20 cellular contexts compared by ENCODE assay signal in genomic region chr3:43015572-43016512, GRCh38. TPM values are rescaled to one million over a fixed set of nuclear protein-coding genes. Genes with fewer than 3 reads are reported as not detected.
DNase-seq lines count a peak whose midpoint lies in the region; ATAC-seq and TF ChIP-seq lines count a peak whose summit lies in the region.
"Had no signal": no experiment of that assay in that cellular context is flagged by ENCODE, and none has a peak within 500 bp of the region (broad histone marks: within the 10 kb centered on the region; RNA-seq: fewer than 3 reads in every experiment).

No MANE protein-coding gene starts in this region.

- no peaks in the 10 kb centered on the region for H3K79me2 ChIP-seq in DOHH2 (ENCODE audit: control insufficient read depth, low read length)

- TF ChIP-seq CTCF in CD4-positive, alpha-beta T cell (IDR thresholded peaks at IDR 0.05): no peak
- TF ChIP-seq CTCF in DOHH2 (IDR thresholded peaks at IDR 0.05; ENCODE audit: low read depth, low read length, poor library complexity, severe bottlenecking): no peak
- TF ChIP-seq CTCF in activated CD8-positive, alpha-beta T cell treated with anti-CD3 and anti-CD28 coated beads for 36 hours (IDR thresholded peaks at IDR 0.05): no peak

- peak; percentile 42 for ATAC-seq in CD4-positive, alpha-beta T cell (ENCODE audit: poor library complexity)
- peak; percentile 36 for ATAC-seq in activated CD8-positive, alpha-beta T cell treated with anti-CD3 and anti-CD28 coated beads for 36 hours
- peak; percentile 23 to 32 for ATAC-seq in naive thymus-derived CD8-positive, alpha-beta T cell
- no peak for ATAC-seq in HG02885 (IDR thresholded peaks at IDR 0.05; ENCODE audit: poor library complexity, unreplicated experiment)
- ATAC-seq: GM12878, left ventricle myocardium superior had no signal

- H3K4me1 ChIP-seq in DOHH2 (ENCODE audit: control insufficient read depth, low read length): peaks cover 7% of the 10 kb centered on the region

- H3K9me2 ChIP-seq in DOHH2 (replicated peaks; ENCODE audit: control insufficient read depth, low read length): no peaks in the 10 kb centered on the region
- H3K9me2 ChIP-seq: SK-N-SH had no signal

- H3K27me3 ChIP-seq in CD4-positive, alpha-beta T cell (ENCODE audit: control insufficient read depth, insufficient read depth, low read length): no peaks in the 10 kb centered on the region
- H3K27me3 ChIP-seq in DOHH2 (ENCODE audit: control insufficient read depth, low read length): no peaks in the 10 kb centered on the region
- H3K27me3 ChIP-seq: tibial artery had no signal

- no peaks in the 10 kb centered on the region for H3K36me3 Mint-ChIP-seq in CD4-positive, alpha-beta T cell (ENCODE audit: low read depth)
- H3K36me3 Mint-ChIP-seq in activated CD8-positive, alpha-beta T cell treated with anti-CD3 and anti-CD28 coated beads for 36 hours (ENCODE audit: low read depth): no peaks in the 10 kb centered on the region
- H3K36me3 Mint-ChIP-seq in naive thymus-derived CD8-positive, alpha-beta T cell: peaks cover 0 to 4% (median 0%) of the 10 kb centered on the region in 3 donors

- H3K27ac ChIP-seq in CD4-positive, alpha-beta T cell (ENCODE audit: low read depth, low read length): peak overlapping the region; percentile 71
- peak overlapping the region; percentile 9; the same call in 1 of the 2 replicates for H3K27ac ChIP-seq in DOHH2 (ENCODE audit: low read depth, low read length)
- H3K27ac ChIP-seq: tibial artery had no signal

- no peaks in the 10 kb centered on the region for H3K27me3 Mint-ChIP-seq in CD4-positive, alpha-beta T cell
- H3K27me3 Mint-ChIP-seq in activated CD8-positive, alpha-beta T cell treated with anti-CD3 and anti-CD28 coated beads for 36 hours: no peaks in the 10 kb centered on the region
- no peaks in the 10 kb centered on the region for H3K27me3 Mint-ChIP-seq in naive thymus-derived CD8-positive, alpha-beta T cell

- H3K4me3 Mint-ChIP-seq in CD4-positive, alpha-beta T cell: no peak overlapping the region
- H3K4me3 Mint-ChIP-seq in activated CD8-positive, alpha-beta T cell treated with anti-CD3 and anti-CD28 coated beads for 36 hours: no peak overlapping the region
- H3K4me3 Mint-ChIP-seq in naive thymus-derived CD8-positive, alpha-beta T cell: no peak overlapping the region

- no peak overlapping the region for H3K4me2 ChIP-seq in DOHH2 (ENCODE audit: low read length)
- H3K4me2 ChIP-seq: SK-N-SH had no signal

- H3K9me3 ChIP-seq in CD4-positive, alpha-beta T cell (ENCODE audit: control insufficient read depth, low read length): peaks cover 51% of the 10 kb centered on the region
- H3K9me3 ChIP-seq in DOHH2 (ENCODE audit: control insufficient read depth, insufficient read depth, low read length): peaks cover 54% of the 10 kb centered on the region
- H3K9me3 ChIP-seq: SK-N-SH, tibial artery had no signal

- no peak overlapping the region for H3K4me3 ChIP-seq in DOHH2 (ENCODE audit: low read length)
- H3K4me3 ChIP-seq: GM12878, tibial artery had no signal

- intact Hi-C loops in CD4-positive, alpha-beta T cell (cut with DNase I, micrococcal nuclease): loop anchor here in 1 of 2 experiments (10.0 kb wide), 1 partner anchor 369 kb away; no protein-coding TSS in a partner anchor
- intact Hi-C loops in activated CD8-positive, alpha-beta T cell treated with anti-CD3 and anti-CD28 coated beads for 36 hours (cut with micrococcal nuclease): no loop called here

- no peaks in the 10 kb centered on the region for H3K4me1 Mint-ChIP-seq in CD4-positive, alpha-beta T cell (ENCODE audit: low read depth)
- H3K4me1 Mint-ChIP-seq in activated CD8-positive, alpha-beta T cell treated with anti-CD3 and anti-CD28 coated beads for 36 hours (ENCODE audit: low read depth): peaks cover 22% of the 10 kb centered on the region
- peaks cover 4 to 27% (median 23%) of the 10 kb centered on the region in 4 donors for H3K4me1 Mint-ChIP-seq in naive thymus-derived CD8-positive, alpha-beta T cell

- no peaks in the 10 kb centered on the region for H3F3A ChIP-seq in DOHH2 (ENCODE audit: control insufficient read depth, insufficient read depth)

- H3K36me3 ChIP-seq in DOHH2 (ENCODE audit: control insufficient read depth, low read length): no peaks in the 10 kb centered on the region
- H3K36me3 ChIP-seq: tibial artery had no signal

- H3K9me3 Mint-ChIP-seq in CD4-positive, alpha-beta T cell: no peaks in the 10 kb centered on the region
- H3K9me3 Mint-ChIP-seq in activated CD8-positive, alpha-beta T cell treated with anti-CD3 and anti-CD28 coated beads for 36 hours: peaks cover 1% of the 10 kb centered on the region
- peaks cover 0 to 6% (median 0%) of the 10 kb centered on the region in 9 donors for H3K9me3 Mint-ChIP-seq in naive thymus-derived CD8-positive, alpha-beta T cell

- DNase-seq in CD4-positive, alpha-beta T cell: peak in 1 of 10 experiments; percentile 23
- DNase-seq in activated CD8-positive, alpha-beta T cell treated with anti-CD3 and anti-CD28 coated beads for 36 hours: peak; percentile 32
- DNase-seq in naive thymus-derived CD8-positive, alpha-beta T cell: peak in 7 of 10 donors; percentile 29 to 73 (median 52)
- DNase-seq in NCI-H1417 (lab: John Stamatoyannopoulos, UW) (no peak), NCI-H2029 treated with DMSO at 0.1 percent for 48 hours (lab: John Stamatoyannopoulos, UW) (no peak)
- DNase-seq: activated gamma-delta T cell, AML-193, aorta, glutamatergic neuron, H7, left ventricle myocardium superior, NCI-H1694, NCI-H345, SK-N-SH, T-helper 9 cell, tibial artery had no signal

- POLR2A ChIA-PET in CD4-positive, alpha-beta T cell (lab: Charles Lee): no interaction called here
- POLR2A ChIA-PET in activated CD8-positive, alpha-beta T cell treated with anti-CD3 and anti-CD28 coated beads for 36 hours (lab: Charles Lee): no interaction called here
- POLR2A ChIA-PET in naive thymus-derived CD8-positive, alpha-beta T cell (lab: Charles Lee): interaction anchor here (1.2 kb wide), 1 partner anchor 155 kb away, joined by 3 read pairs; no protein-coding TSS in a partner anchor

- CTCF ChIA-PET in CD4-positive, alpha-beta T cell (lab: Charles Lee): no interaction called here
- CTCF ChIA-PET in activated CD8-positive, alpha-beta T cell treated with anti-CD3 and anti-CD28 coated beads for 36 hours (lab: Charles Lee): no interaction called here

- no peaks in the 10 kb centered on the region for H4K20me1 ChIP-seq in DOHH2 (ENCODE audit: control insufficient read depth, insufficient read depth, low read depth, low read length)

- no peak overlapping the region for H3K27ac Mint-ChIP-seq in CD4-positive, alpha-beta T cell
- H3K27ac Mint-ChIP-seq in activated CD8-positive, alpha-beta T cell treated with anti-CD3 and anti-CD28 coated beads for 36 hours: no peak overlapping the region
- H3K27ac Mint-ChIP-seq in naive thymus-derived CD8-positive, alpha-beta T cell: no peak overlapping the region

RNA-seq across cellular contexts. Expression of gene GASK1A, which starts 36.7 kb away (rescaled TPM):
- under 1 TPM in 1 of 2 experiments, not detected in 1; 0.28 TPM for total RNA-seq in CD4-positive, alpha-beta T cell
- total RNA-seq in activated CD8-positive, alpha-beta T cell treated with anti-CD3 and anti-CD28 coated beads for 36 hours: under 1 TPM in 1 of 2 experiments, not detected in 1; 0.11 TPM
- under 1 TPM in 1 of 2 experiments, not detected in 1; 0.14 TPM for total RNA-seq in naive thymus-derived CD8-positive, alpha-beta T cell
- under 1 TPM in 1 of 3 donors, not detected in 2; 0.09 TPM for polyA plus RNA-seq in naive thymus-derived CD8-positive, alpha-beta T cell
- total RNA-seq: MCF 10A had no signal
- polyA plus RNA-seq: GM12878, SK-N-SH had no signal

Comparison
In these comparisons a context has a peak if more than half of its experiments do, and no peak if none do; other contexts are left out.
1. DNase-seq: peak in activated CD8-positive, alpha-beta T cell treated with anti-CD3 and anti-CD28 coated beads for 36 hours (single experiment) and naive thymus-derived CD8-positive, alpha-beta T cell (7 of 10); none in NCI-H1417 (0 of 3) and NCI-H2029 treated with DMSO at 0.1 percent for 48 hours (single experiment).